Comparison of ENCODE assay signal across 10 cellular contexts in genomic region chr2:113236367-113237159, GRCh38. TPM values are rescaled to one million over a fixed set of nuclear protein-coding genes. Genes with fewer than 3 reads are reported as not detected.
DNase-seq lines count a peak whose midpoint lies in the region; ATAC-seq and TF ChIP-seq lines count a peak whose summit lies in the region.
"Had no signal": no experiment of that assay in that cellular context is flagged by ENCODE, and none has a peak within 500 bp of the region (broad histone marks: within the 10 kb centered on the region; RNA-seq: fewer than 3 reads in every experiment).

No MANE protein-coding gene starts in this region.

- no peaks in the 10 kb centered on the region for H3K27me3 ChIP-seq in CD8-positive, alpha-beta memory T cell (ENCODE audit: insufficient read depth, low read length, poor library complexity, severe bottlenecking)
- no peaks in the 10 kb centered on the region for H3K27me3 ChIP-seq in parathyroid adenoma (ENCODE audit: control insufficient read depth, insufficient read depth, low read length)
- H3K27me3 ChIP-seq: pancreas had no signal

- TF ChIP-seq CTCF in OCI-LY7 (conservative IDR thresholded peaks at IDR 0.05; ENCODE audit: low read length) (no peak), epithelial cell of esophagus (IDR thresholded peaks at IDR 0.05; ENCODE audit: insufficient read depth, low read depth, low read length, missing control alignments) (no peak), parathyroid adenoma (IDR thresholded peaks at IDR 0.05) (no peak)

- no peak overlapping the region for H3K9ac ChIP-seq in parathyroid adenoma

- peak overlapping the region; percentile 61 for H3K4me2 ChIP-seq in OCI-LY7 (ENCODE audit: low read length)
- peak overlapping the region; percentile 57 for H3K4me2 ChIP-seq in parathyroid adenoma (ENCODE audit: low read length)

- H3K79me2 ChIP-seq in OCI-LY7 (ENCODE audit: insufficient read depth, low read depth, low read length) (peaks cover 10% of the 10 kb centered on the region; the same call in 1 of the 2 replicates), parathyroid adenoma (no peaks in the 10 kb centered on the region)

- no peaks in the 10 kb centered on the region for H3K36me3 ChIP-seq in CD8-positive, alpha-beta memory T cell (ENCODE audit: insufficient read depth, low read length)
- H3K36me3 ChIP-seq in OCI-LY7 (ENCODE audit: insufficient read depth, low read length) (peaks cover 35% of the 10 kb centered on the region), parathyroid adenoma (ENCODE audit: control insufficient read depth, insufficient read depth, low read length) (no peaks in the 10 kb centered on the region)
- H3K36me3 ChIP-seq: pancreas had no signal

- no peak overlapping the region for H3K27ac ChIP-seq in CD8-positive, alpha-beta memory T cell (ENCODE audit: low read depth, low read length)
- H3K27ac ChIP-seq in OCI-LY7 (ENCODE audit: low read depth, low read length, poor library complexity, severe bottlenecking): no peak overlapping the region
- H3K27ac ChIP-seq in parathyroid adenoma: no peak overlapping the region

- no peak for ATAC-seq in GM21717 (IDR thresholded peaks at IDR 0.05; ENCODE audit: unreplicated experiment)

- CTCF ChIA-PET in CD8-positive, alpha-beta memory T cell (lab: Charles Lee): interaction anchor here (1.0 to 12.0 kb wide), 3 partner anchors 12 to 38 kb away, joined by 3 to 90 read pairs (median 20); no protein-coding TSS in a partner anchor
- CTCF ChIA-PET in OCI-LY7 (lab: Charles Lee; ENCODE audit: unreplicated experiment): interaction anchor here (1.3 kb wide), 1 partner anchor 26 kb away, joined by 4 read pairs; no protein-coding TSS in a partner anchor

- no peak overlapping the region for H2AFZ ChIP-seq in OCI-LY7 (ENCODE audit: low read length)
- no peak overlapping the region for H2AFZ ChIP-seq in parathyroid adenoma

- POLR2A ChIA-PET in CD8-positive, alpha-beta memory T cell (lab: Charles Lee): no interaction called here
- POLR2A ChIA-PET in OCI-LY7 (lab: Charles Lee): interaction anchor here (1.7 kb wide), 1 partner anchor 30 kb away, joined by 7 read pairs; no protein-coding TSS in a partner anchor

- TF ChIP-seq POLR2A in erythroblast (IDR thresholded peaks at IDR 0.05; ENCODE audit: low read length): no peak

- H3K36me3 Mint-ChIP-seq in CD8-positive, alpha-beta memory T cell: peaks cover 0 to 43% (median 0%) of the 10 kb centered on the region in 3 donors

- no peak overlapping the region for H3K4me3 ChIP-seq in CD8-positive, alpha-beta memory T cell (ENCODE audit: low read length)
- H3K4me3 ChIP-seq in OCI-LY7 (ENCODE audit: low read depth, low read length, poor library complexity, severe bottlenecking): peak overlapping the region; percentile 89
- H3K4me3 ChIP-seq in epithelial cell of esophagus (ENCODE audit: low read length): peak overlapping the region; percentile 33
- H3K4me3 ChIP-seq in parathyroid adenoma (ENCODE audit: low read depth, low read length): peak overlapping the region; percentile 33

- peak overlapping the region in 5 of 7 donors; percentile 52 to 81 (median 78) for H3K4me3 Mint-ChIP-seq in CD8-positive, alpha-beta memory T cell

- intact Hi-C loops in OCI-LY7 (cut with micrococcal nuclease; ENCODE audit: unreplicated experiment): no loop called here

- peaks cover 0 to 2% of the 10 kb centered on the region in 2 donors for H3K27me3 Mint-ChIP-seq in CD8-positive, alpha-beta memory T cell

- BruUV-seq in OCI-LY7 (replicated peaks; lab: Mats Ljungman, UMichigan): no TSS peak

- no peaks in the 10 kb centered on the region for H3K9me2 ChIP-seq in OCI-LY7 (ENCODE audit: insufficient read depth, low read length)

- H3K9me3 Mint-ChIP-seq in CD8-positive, alpha-beta memory T cell: no peaks in the 10 kb centered on the region

- peak overlapping the region in 3 of 8 donors; percentile 64 to 81 (median 71) for H3K27ac Mint-ChIP-seq in CD8-positive, alpha-beta memory T cell

- peaks cover 7 to 56% (median 25%) of the 10 kb centered on the region in 3 donors for H3K4me1 Mint-ChIP-seq in CD8-positive, alpha-beta memory T cell

- H3K4me1 ChIP-seq in CD8-positive, alpha-beta memory T cell (ENCODE audit: insufficient read depth, low read length): no peaks in the 10 kb centered on the region
- H3K4me1 ChIP-seq in OCI-LY7 (ENCODE audit: insufficient read depth, low read length, poor library complexity, severe bottlenecking): peaks cover 7% of the 10 kb centered on the region
- peaks cover 16% of the 10 kb centered on the region for H3K4me1 ChIP-seq in parathyroid adenoma

- H3K9me3 ChIP-seq in CD8-positive, alpha-beta memory T cell (ENCODE audit: low read length): no peaks in the 10 kb centered on the region
- H3K9me3 ChIP-seq in OCI-LY7 (ENCODE audit: low read length) (no peaks in the 10 kb centered on the region), parathyroid adenoma (ENCODE audit: control insufficient read depth, low read length) (no peaks in the 10 kb centered on the region)
- H3K9me3 ChIP-seq: pancreas had no signal

- DNase-seq in CD8-positive, alpha-beta memory T cell: no peak
- DNase-seq in OCI-LY7 (ENCODE audit: low spot score): no peak
- DNase-seq in epithelial cell of esophagus (ENCODE audit: low read depth): peak; percentile 12
- DNase-seq in hippocampal formation (lab: John Stamatoyannopoulos, UW): no peak
- no peak for DNase-seq in erythroblast (lab: John Stamatoyannopoulos, UW)
- no peak for DNase-seq in Ammon's horn (ENCODE audit: low spot score)
- DNase-seq: NCI-H748 treated with DMSO at 0.1 percent for 48 hours had no signal

- H4K20me1 ChIP-seq in OCI-LY7 (ENCODE audit: insufficient read depth, low read length): no peaks in the 10 kb centered on the region

RNA-seq across cellular contexts. Expression of gene PAX8, which starts 42.2 kb away (rescaled TPM):
- total RNA-seq in CD8-positive, alpha-beta memory T cell: 1 to 10 TPM; 2.3 TPM
- polyA plus RNA-seq in CD8-positive, alpha-beta memory T cell: 0.97 TPM
- total RNA-seq in OCI-LY7 (2014; rRNA removed; shearing (Covaris generic)): 0.90 and 2.6 TPM in 2 replicates
- 1.6 and 3.6 TPM in 2 replicates for total RNA-seq in OCI-LY7 (2022)
